ENCODE assay signal across 33 cellular contexts in genomic region chr11:68783216-68783821, GRCh38. TPM values are rescaled to one million over a fixed set of nuclear protein-coding genes. Genes with fewer than 3 reads are reported as not detected.
"Had no signal": no experiment of that assay in that cellular context is flagged by ENCODE, and none has a peak within 500 bp of the region (broad histone marks: within the 10 kb centered on the region; RNA-seq: fewer than 3 reads in every experiment).

No MANE protein-coding gene starts in this region.

- H3K27me3 Mint-ChIP-seq: activated CD4-positive, alpha-beta T cell treated with anti-CD3 and anti-CD28 coated beads, Interleukin-2, amount 10 ng/mL, durations not matched to agents 24 days and 14 days; activated CD8-positive, alpha-beta T cell treated with anti-CD3 and anti-CD28 coated beads for 36 hours; activated naive CD4-positive, alpha-beta T cell treated with anti-CD3 and anti-CD28 coated beads, Interleukin-2, amount 50 U/mL, for 24 hours; activated T-cell treated with anti-CD3 and anti-CD28 coated beads, Interleukin-2, amount 50 U/mL, for 24 hours had no signal

- H3K9me3 ChIP-seq: adrenal gland, body of pancreas, breast epithelium, MG63, Peyer's patch, SJCRH30 had no signal

- H3K27ac ChIP-seq: adrenal gland, body of pancreas, breast epithelium, Peyer's patch, RWPE1, SJCRH30, SK-N-MC, WERI-Rb-1 had no signal

- H3K27ac Mint-ChIP-seq: activated CD4-positive, alpha-beta T cell treated with anti-CD3 and anti-CD28 coated beads, Interleukin-2, amount 10 ng/mL, durations not matched to agents 24 days and 14 days; activated CD8-positive, alpha-beta T cell treated with anti-CD3 and anti-CD28 coated beads for 36 hours; activated naive CD4-positive, alpha-beta T cell treated with anti-CD3 and anti-CD28 coated beads, Interleukin-2, amount 50 U/mL, for 24 hours; activated T-cell treated with anti-CD3 and anti-CD28 coated beads, Interleukin-2, amount 50 U/mL, for 24 hours; activated T-helper 2 cell treated with anti-CD3 and anti-CD28 coated beads, Interferon-gamma antibody, Interleukin-2, Interleukin-4, amounts not matched to agents 10 μg/mL and 5 μg/mL and 100 μg/mL, durations not matched to agents 14 hours and 24 hours and 36 hours had no signal

- DNase-seq: activated CD4-positive, alpha-beta T cell treated with anti-CD3 and anti-CD28 coated beads, Interleukin-2, amount 10 ng/mL, durations not matched to agents 24 days and 14 days; activated CD4-positive, alpha-beta T cell treated with anti-CD3 and anti-CD28 coated beads, Interleukin-2, amount 50 U/mL, for 4 hours; activated CD8-positive, alpha-beta T cell treated with anti-CD3 and anti-CD28 coated beads for 36 hours; activated gamma-delta T cell; activated naive CD4-positive, alpha-beta T cell treated with Interleukin-2 at 50 U/mL for 16 hours; activated T-cell treated with anti-CD3 and anti-CD28 coated beads, Interleukin-2, amount 50 U/mL, for 24 hours; adrenal gland; body of pancreas; Kasumi-1; KG1; MG63; NCI-H1048; NCI-H1105 treated with DMSO at 0.1 percent for 48 hours; NCI-H1436 treated with DMSO at 0.1 percent for 48 hours; NCI-H1694 treated with DMSO at 0.1 percent for 48 hours; NCI-H2029 treated with DMSO at 0.1 percent for 48 hours; NCI-H2107; NCI-H2171; NCI-H510A; NCI-H526; NCI-H748 treated with DMSO at 0.1 percent for 48 hours; NK-92 treated with Interleukin-12 subunit alpha and Interleukin-12 subunit beta, amount 100 ng/mL, for 24 hours; PC-3; Peyer's patch; SHP77; SJCRH30; T1000; WERI-Rb-1 had no signal

- H3K36me3 ChIP-seq: breast epithelium, SJCRH30, WERI-Rb-1 had no signal

- ATAC-seq: activated CD8-positive, alpha-beta T cell treated with anti-CD3 and anti-CD28 coated beads for 36 hours; body of pancreas; PC-3 had no signal

- H3K4me1 ChIP-seq: adrenal gland, breast epithelium, Peyer's patch, SJCRH30 had no signal

- H3K4me3 Mint-ChIP-seq: activated CD4-positive, alpha-beta T cell treated with anti-CD3 and anti-CD28 coated beads, Interleukin-2, amount 10 ng/mL, durations not matched to agents 24 days and 14 days; activated CD8-positive, alpha-beta T cell treated with anti-CD3 and anti-CD28 coated beads for 36 hours; activated naive CD4-positive, alpha-beta T cell treated with anti-CD3 and anti-CD28 coated beads, Interleukin-2, amount 50 U/mL, for 24 hours; activated T-cell treated with anti-CD3 and anti-CD28 coated beads, Interleukin-2, amount 50 U/mL, for 24 hours had no signal

- H3K9me3 Mint-ChIP-seq: activated CD4-positive, alpha-beta T cell treated with anti-CD3 and anti-CD28 coated beads, Interleukin-2, amount 10 ng/mL, durations not matched to agents 24 days and 14 days; activated CD8-positive, alpha-beta T cell treated with anti-CD3 and anti-CD28 coated beads for 36 hours; activated naive CD4-positive, alpha-beta T cell treated with anti-CD3 and anti-CD28 coated beads, Interleukin-2, amount 50 U/mL, for 24 hours; activated T-cell treated with anti-CD3 and anti-CD28 coated beads, Interleukin-2, amount 50 U/mL, for 24 hours; activated T-helper 2 cell treated with anti-CD3 and anti-CD28 coated beads, Interferon-gamma antibody, Interleukin-2, Interleukin-4, amounts not matched to agents 10 μg/mL and 5 μg/mL and 100 μg/mL, durations not matched to agents 14 hours and 24 hours and 36 hours had no signal

- H3K4me1 Mint-ChIP-seq: activated CD4-positive, alpha-beta T cell treated with anti-CD3 and anti-CD28 coated beads, Interleukin-2, amount 10 ng/mL, durations not matched to agents 24 days and 14 days; activated naive CD4-positive, alpha-beta T cell treated with anti-CD3 and anti-CD28 coated beads, Interleukin-2, amount 50 U/mL, for 24 hours had no signal

- H3K27me3 ChIP-seq: adrenal gland, body of pancreas, breast epithelium, MG63, Peyer's patch, SJCRH30 had no signal

- H3K4me3 ChIP-seq: adrenal gland, body of pancreas, breast epithelium, MG63, Peyer's patch, SJCRH30, SK-N-MC had no signal

RNA-seq across cellular contexts. Expression of gene TESMIN, which starts 32.0 kb away (rescaled TPM):
- total RNA-seq: SJCRH30 had no signal
